Comparison of ENCODE assay signal across 11 cellular contexts in the genomic region with DNA sequence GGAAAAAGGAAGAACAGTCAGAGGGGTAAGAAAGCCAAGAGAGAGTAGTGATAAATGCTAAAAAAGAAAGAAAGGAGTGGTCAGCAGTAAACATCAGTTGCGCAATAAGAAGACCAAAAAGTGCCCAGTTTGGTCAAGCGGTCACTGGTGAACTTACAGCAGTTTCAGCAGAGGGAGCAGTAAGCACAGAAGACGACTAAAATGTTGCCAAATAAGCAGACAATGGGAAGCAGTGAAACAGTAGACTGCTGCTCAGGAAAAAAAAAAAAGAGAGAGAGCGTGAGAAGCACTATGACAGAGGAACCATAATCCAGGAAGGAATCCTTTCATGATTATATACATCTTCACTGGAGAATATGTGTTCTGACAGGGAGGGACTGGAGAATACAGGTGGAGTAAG. TPM values are rescaled to one million over a fixed set of nuclear protein-coding genes. Genes with fewer than 3 reads are reported as not detected.
A peak's percentile ranks its signal among the peaks of the same experiment; 100 is the strongest.
DNase-seq lines count a peak whose midpoint lies in the region; ATAC-seq and TF ChIP-seq lines count a peak whose summit lies in the region.
"Had no signal": no experiment of that assay in that cellular context is flagged by ENCODE, and none has a peak within 500 bp of the region (broad histone marks: within the 10 kb centered on the region; RNA-seq: fewer than 3 reads in every experiment).

No MANE protein-coding gene starts in this region.

- CTCF ChIA-PET in HEK293T (lab: Yijun Ruan, JAX): no interaction called here

- ATAC-seq in memory B cell (ENCODE audit: low read depth): no peak
- ATAC-seq: activated naive CD8-positive, alpha-beta T cell treated with anti-CD3 and anti-CD28 coated beads, Interleukin-2, amount 50 U/mL, for 24 hours had no signal

- DNase-seq in NCI-H82 (lab: John Stamatoyannopoulos, UW) (peak; percentile 55), NCI-H82 treated with DMSO at 0.1 percent for 48 hours (lab: John Stamatoyannopoulos, UW; ENCODE audit: unreplicated experiment) (no peak), epithelial cell of proximal tubule (ENCODE audit: low read depth) (peak; percentile 16), memory B cell (ENCODE audit: low spot score in 2 of 2) (no peak), HEK293T (ENCODE audit: extremely low spot score) (no peak), NCI-H1048 (lab: John Stamatoyannopoulos, UW) (no peak)
- no peak for DNase-seq in activated naive CD8-positive, alpha-beta T cell treated with anti-CD3 and anti-CD28 coated beads for 36 hours
- DNase-seq: 8988T; activated naive CD8-positive, alpha-beta T cell treated with anti-CD3 and anti-CD28 coated beads, Interleukin-2, amount 50 U/mL, for 24 hours; posterior cingulate gyrus had no signal

- H3K36me3 Mint-ChIP-seq in memory B cell: peaks cover 56% of the 10 kb centered on the region
- H3K36me3 Mint-ChIP-seq in activated naive CD8-positive, alpha-beta T cell treated with anti-CD3 and anti-CD28 coated beads for 36 hours: peaks cover 32% of the 10 kb centered on the region

- peak overlapping the region; percentile 78 for H3K27ac Mint-ChIP-seq in memory B cell
- H3K27ac Mint-ChIP-seq in activated naive CD8-positive, alpha-beta T cell treated with anti-CD3 and anti-CD28 coated beads for 36 hours: no peak overlapping the region
- H3K27ac Mint-ChIP-seq: activated naive CD8-positive, alpha-beta T cell treated with anti-CD3 and anti-CD28 coated beads, Interleukin-2, amount 50 U/mL, for 24 hours had no signal

- no peaks in the 10 kb centered on the region for H3K27me3 Mint-ChIP-seq in memory B cell
- no peaks in the 10 kb centered on the region for H3K27me3 Mint-ChIP-seq in activated naive CD8-positive, alpha-beta T cell treated with anti-CD3 and anti-CD28 coated beads for 36 hours
- H3K27me3 Mint-ChIP-seq: activated naive CD8-positive, alpha-beta T cell treated with anti-CD3 and anti-CD28 coated beads, Interleukin-2, amount 50 U/mL, for 24 hours had no signal

- H3K4me3 ChIP-seq in epithelial cell of proximal tubule (ENCODE audit: low read depth, low read length) (no peak overlapping the region), thymus (ENCODE audit: low read length) (no peak overlapping the region)

- peak; percentile 17 for TF ChIP-seq CTCF in epithelial cell of proximal tubule (conservative IDR thresholded peaks at IDR 0.05; ENCODE audit: low read depth, low read length)

- H3K4me3 Mint-ChIP-seq in memory B cell: no peak overlapping the region
- H3K4me3 Mint-ChIP-seq in activated naive CD8-positive, alpha-beta T cell treated with anti-CD3 and anti-CD28 coated beads for 36 hours: no peak overlapping the region
- H3K4me3 Mint-ChIP-seq: activated naive CD8-positive, alpha-beta T cell treated with anti-CD3 and anti-CD28 coated beads, Interleukin-2, amount 50 U/mL, for 24 hours had no signal

- H3K4me1 ChIP-seq in thymus (ENCODE audit: control insufficient read depth, insufficient read depth, low read length): no peaks in the 10 kb centered on the region

- H3K36me3 ChIP-seq in thymus (ENCODE audit: control insufficient read depth, insufficient read depth): peaks cover 7% of the 10 kb centered on the region

- 96% methylated on average over 4 of the region's 4 CpGs for WGBS in thymus

- POLR2A ChIA-PET in HEK293T (lab: Yijun Ruan, JAX): no interaction called here

- no peaks in the 10 kb centered on the region for H3K27me3 ChIP-seq in thymus (ENCODE audit: control insufficient read depth, insufficient read depth)

- peaks cover 11% of the 10 kb centered on the region for H3K4me1 Mint-ChIP-seq in memory B cell
- no peaks in the 10 kb centered on the region for H3K4me1 Mint-ChIP-seq in activated naive CD8-positive, alpha-beta T cell treated with anti-CD3 and anti-CD28 coated beads for 36 hours
- H3K4me1 Mint-ChIP-seq: activated naive CD8-positive, alpha-beta T cell treated with anti-CD3 and anti-CD28 coated beads, Interleukin-2, amount 50 U/mL, for 24 hours had no signal

- H3K9me3 Mint-ChIP-seq in memory B cell: no peaks in the 10 kb centered on the region
- H3K9me3 Mint-ChIP-seq in activated naive CD8-positive, alpha-beta T cell treated with anti-CD3 and anti-CD28 coated beads for 36 hours: no peaks in the 10 kb centered on the region
- H3K9me3 Mint-ChIP-seq: activated naive CD8-positive, alpha-beta T cell treated with anti-CD3 and anti-CD28 coated beads, Interleukin-2, amount 50 U/mL, for 24 hours had no signal

- no peaks in the 10 kb centered on the region for H3K9me3 ChIP-seq in thymus (ENCODE audit: control insufficient read depth)

- H3K27ac ChIP-seq in thymus (ENCODE audit: low read depth): peak overlapping the region; percentile 8

TF ChIP-seq in HEK293T, 16 proteins besides CTCF, POLR2A, EP300 and RAD21:
- TF ChIP-seq SP1 (IDR thresholded peaks at IDR 0.05) (no peak), BHLHE40 (IDR thresholded peaks at IDR 0.05; ENCODE audit: borderline replicate concordance) (no peak), HDGF (IDR thresholded peaks at IDR 0.05; ENCODE audit: borderline replicate concordance) (no peak), PKNOX1 (IDR thresholded peaks at IDR 0.05) (no peak), NFRKB (IDR thresholded peaks at IDR 0.05) (no peak), ARNT (IDR thresholded peaks at IDR 0.05) (no peak)

RNA-seq across cellular contexts. Expression of gene DNAJC10, which starts 45.8 kb away (rescaled TPM):
- 89.5 and 99.7 TPM in 2 replicates for total RNA-seq in epithelial cell of proximal tubule
- 34.0 TPM for polyA plus RNA-seq in thymus
- 10 to 100 TPM; 55.4 to 57.0 TPM for total RNA-seq in activated naive CD8-positive, alpha-beta T cell treated with anti-CD3 and anti-CD28 coated beads for 36 hours

Comparison
In these comparisons a context has a peak if more than half of its experiments do, and no peak if none do; other contexts are left out.
1. DNase-seq: peak in NCI-H82 (single experiment) and epithelial cell of proximal tubule (single experiment); none in NCI-H82 treated with DMSO at 0.1 percent for 48 hours (single experiment), memory B cell (0 of 2), HEK293T (single experiment), NCI-H1048 (single experiment) and activated naive CD8-positive, alpha-beta T cell treated with anti-CD3 and anti-CD28 coated beads for 36 hours (single experiment).